1 cellular context compared by ENCODE assay signal in the genomic region with DNA sequence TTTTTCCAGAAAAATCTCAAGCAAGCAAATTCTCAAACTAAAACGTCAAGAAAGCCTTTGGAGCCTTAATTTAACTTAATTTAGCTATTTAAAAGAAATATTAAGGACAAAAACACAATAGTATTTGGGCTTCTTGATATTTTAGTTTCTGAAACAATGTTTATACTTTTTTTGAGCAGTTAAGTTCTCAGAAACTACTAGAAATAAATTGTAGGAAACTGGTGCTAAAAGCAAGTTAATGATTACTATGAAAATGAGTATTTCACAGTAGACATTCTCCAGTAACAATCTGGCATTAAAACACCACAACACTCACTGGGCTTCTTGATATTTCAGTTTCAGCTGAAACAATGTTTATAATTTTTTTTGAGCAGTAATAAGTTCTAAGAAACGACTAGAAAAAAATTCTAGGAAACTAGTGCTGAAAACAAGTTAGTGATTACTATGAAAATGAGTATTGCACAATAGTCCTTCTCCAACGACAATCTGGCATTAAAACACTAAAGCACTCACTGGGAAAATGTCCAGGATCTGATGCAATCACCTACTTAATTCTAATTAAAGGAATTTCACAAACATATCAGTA.
TF ChIP-seq lines count a peak whose summit lies in the region.

No MANE protein-coding gene starts in this region.

TF ChIP-seq in GM23338, 12 proteins besides CTCF, POLR2A, EP300 and RAD21:
- TF ChIP-seq, protein P1, sequence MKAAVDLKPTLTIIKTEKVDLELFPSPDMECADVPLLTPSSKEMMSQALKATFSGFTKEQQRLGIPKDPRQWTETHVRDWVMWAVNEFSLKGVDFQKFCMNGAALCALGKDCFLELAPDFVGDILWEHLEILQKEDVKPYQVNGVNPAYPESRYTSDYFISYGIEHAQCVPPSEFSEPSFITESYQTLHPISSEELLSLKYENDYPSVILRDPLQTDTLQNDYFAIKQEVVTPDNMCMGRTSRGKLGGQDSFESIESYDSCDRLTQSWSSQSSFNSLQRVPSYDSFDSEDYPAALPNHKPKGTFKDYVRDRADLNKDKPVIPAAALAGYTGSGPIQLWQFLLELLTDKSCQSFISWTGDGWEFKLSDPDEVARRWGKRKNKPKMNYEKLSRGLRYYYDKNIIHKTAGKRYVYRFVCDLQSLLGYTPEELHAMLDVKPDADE (IDR thresholded peaks at IDR 0.05), result no peak
- TF ChIP-seq NANOG (IDR thresholded peaks at IDR 0.05; ENCODE audit: borderline replicate concordance) (no peak), STAT1 (IDR thresholded peaks at IDR 0.05; ENCODE audit: unreplicated experiment) (no peak), CREB1 (CRISPR knock-in tag; IDR thresholded peaks at IDR 0.05; ENCODE audit: low read depth) (no peak), EZH2phosphoT487 (IDR thresholded peaks at IDR 0.05; ENCODE audit: unreplicated experiment) (no peak), JUNB (IDR thresholded peaks at IDR 0.05; ENCODE audit: unreplicated experiment) (no peak), EZH2 (IDR thresholded peaks at IDR 0.05; ENCODE audit: low read depth, unreplicated experiment) (no peak), POLR2AphosphoS5 (IDR thresholded peaks at IDR 0.05; ENCODE audit: low read depth) (no peak), ZNF331 (CRISPR knock-in tag; IDR thresholded peaks at IDR 0.05; ENCODE audit: low read depth) (no peak), ZNF114 (CRISPR knock-in tag; IDR thresholded peaks at IDR 0.05) (no peak)
- TF ChIP-seq, protein P2, sequence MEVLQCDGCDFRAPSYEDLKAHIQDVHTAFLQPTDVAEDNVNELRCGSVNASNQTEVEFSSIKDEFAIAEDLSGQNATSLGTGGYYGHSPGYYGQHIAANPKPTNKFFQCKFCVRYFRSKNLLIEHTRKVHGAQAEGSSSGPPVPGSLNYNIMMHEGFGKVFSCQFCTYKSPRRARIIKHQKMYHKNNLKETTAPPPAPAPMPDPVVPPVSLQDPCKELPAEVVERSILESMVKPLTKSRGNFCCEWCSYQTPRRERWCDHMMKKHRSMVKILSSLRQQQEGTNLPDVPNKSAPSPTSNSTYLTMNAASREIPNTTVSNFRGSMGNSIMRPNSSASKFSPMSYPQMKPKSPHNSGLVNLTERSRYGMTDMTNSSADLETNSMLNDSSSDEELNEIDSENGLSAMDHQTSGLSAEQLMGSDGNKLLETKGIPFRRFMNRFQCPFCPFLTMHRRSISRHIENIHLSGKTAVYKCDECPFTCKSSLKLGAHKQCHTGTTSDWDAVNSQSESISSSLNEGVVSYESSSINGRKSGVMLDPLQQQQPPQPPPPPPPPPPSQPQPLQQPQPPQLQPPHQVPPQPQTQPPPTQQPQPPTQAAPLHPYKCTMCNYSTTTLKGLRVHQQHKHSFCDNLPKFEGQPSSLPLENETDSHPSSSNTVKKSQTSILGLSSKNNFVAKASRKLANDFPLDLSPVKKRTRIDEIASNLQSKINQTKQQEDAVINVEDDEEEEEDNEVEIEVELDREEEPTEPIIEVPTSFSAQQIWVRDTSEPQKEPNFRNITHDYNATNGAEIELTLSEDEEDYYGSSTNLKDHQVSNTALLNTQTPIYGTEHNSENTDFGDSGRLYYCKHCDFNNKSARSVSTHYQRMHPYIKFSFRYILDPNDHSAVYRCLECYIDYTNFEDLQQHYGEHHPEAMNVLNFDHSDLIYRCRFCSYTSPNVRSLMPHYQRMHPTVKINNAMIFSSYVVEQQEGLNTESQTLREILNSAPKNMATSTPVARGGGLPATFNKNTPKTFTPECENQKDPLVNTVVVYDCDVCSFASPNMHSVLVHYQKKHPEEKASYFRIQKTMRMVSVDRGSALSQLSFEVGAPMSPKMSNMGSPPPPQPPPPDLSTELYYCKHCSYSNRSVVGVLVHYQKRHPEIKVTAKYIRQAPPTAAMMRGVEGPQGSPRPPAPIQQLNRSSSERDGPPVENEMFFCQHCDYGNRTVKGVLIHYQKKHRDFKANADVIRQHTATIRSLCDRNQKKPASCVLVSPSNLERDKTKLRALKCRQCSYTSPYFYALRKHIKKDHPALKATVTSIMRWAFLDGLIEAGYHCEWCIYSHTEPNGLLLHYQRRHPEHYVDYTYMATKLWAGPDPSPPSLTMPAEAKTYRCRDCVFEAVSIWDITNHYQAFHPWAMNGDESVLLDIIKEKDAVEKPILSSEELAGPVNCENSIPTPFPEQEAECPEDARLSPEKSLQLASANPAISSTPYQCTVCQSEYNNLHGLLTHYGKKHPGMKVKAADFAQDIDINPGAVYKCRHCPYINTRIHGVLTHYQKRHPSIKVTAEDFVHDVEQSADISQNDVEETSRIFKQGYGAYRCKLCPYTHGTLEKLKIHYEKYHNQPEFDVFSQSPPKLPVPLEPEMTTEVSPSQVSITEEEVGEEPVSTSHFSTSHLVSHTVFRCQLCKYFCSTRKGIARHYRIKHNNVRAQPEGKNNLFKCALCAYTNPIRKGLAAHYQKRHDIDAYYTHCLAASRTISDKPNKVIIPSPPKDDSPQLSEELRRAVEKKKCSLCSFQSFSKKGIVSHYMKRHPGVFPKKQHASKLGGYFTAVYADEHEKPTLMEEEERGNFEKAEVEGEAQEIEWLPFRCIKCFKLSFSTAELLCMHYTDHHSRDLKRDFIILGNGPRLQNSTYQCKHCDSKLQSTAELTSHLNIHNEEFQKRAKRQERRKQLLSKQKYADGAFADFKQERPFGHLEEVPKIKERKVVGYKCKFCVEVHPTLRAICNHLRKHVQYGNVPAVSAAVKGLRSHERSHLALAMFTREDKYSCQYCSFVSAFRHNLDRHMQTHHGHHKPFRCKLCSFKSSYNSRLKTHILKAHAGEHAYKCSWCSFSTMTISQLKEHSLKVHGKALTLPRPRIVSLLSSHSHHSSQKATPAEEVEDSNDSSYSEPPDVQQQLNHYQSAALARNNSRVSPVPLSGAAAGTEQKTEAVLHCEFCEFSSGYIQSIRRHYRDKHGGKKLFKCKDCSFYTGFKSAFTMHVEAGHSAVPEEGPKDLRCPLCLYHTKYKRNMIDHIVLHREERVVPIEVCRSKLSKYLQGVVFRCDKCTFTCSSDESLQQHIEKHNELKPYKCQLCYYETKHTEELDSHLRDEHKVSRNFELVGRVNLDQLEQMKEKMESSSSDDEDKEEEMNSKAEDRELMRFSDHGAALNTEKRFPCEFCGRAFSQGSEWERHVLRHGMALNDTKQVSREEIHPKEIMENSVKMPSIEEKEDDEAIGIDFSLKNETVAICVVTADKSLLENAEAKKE (CRISPR knock-in tag; IDR thresholded peaks at IDR 0.05), result no peak
- TF ChIP-seq, protein P3, sequence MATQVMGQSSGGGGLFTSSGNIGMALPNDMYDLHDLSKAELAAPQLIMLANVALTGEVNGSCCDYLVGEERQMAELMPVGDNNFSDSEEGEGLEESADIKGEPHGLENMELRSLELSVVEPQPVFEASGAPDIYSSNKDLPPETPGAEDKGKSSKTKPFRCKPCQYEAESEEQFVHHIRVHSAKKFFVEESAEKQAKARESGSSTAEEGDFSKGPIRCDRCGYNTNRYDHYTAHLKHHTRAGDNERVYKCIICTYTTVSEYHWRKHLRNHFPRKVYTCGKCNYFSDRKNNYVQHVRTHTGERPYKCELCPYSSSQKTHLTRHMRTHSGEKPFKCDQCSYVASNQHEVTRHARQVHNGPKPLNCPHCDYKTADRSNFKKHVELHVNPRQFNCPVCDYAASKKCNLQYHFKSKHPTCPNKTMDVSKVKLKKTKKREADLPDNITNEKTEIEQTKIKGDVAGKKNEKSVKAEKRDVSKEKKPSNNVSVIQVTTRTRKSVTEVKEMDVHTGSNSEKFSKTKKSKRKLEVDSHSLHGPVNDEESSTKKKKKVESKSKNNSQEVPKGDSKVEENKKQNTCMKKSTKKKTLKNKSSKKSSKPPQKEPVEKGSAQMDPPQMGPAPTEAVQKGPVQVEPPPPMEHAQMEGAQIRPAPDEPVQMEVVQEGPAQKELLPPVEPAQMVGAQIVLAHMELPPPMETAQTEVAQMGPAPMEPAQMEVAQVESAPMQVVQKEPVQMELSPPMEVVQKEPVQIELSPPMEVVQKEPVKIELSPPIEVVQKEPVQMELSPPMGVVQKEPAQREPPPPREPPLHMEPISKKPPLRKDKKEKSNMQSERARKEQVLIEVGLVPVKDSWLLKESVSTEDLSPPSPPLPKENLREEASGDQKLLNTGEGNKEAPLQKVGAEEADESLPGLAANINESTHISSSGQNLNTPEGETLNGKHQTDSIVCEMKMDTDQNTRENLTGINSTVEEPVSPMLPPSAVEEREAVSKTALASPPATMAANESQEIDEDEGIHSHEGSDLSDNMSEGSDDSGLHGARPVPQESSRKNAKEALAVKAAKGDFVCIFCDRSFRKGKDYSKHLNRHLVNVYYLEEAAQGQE (IDR thresholded peaks at IDR 0.05; ENCODE audit: unreplicated experiment), result no peak
